In genomic region chr4:42331914-42332368, GRCh38 we compare ENCODE assay signal across 13 cellular contexts.
DNase-seq lines count a peak whose midpoint lies in the region; ATAC-seq and TF ChIP-seq lines count a peak whose summit lies in the region.
"Had no signal": no experiment of that assay in that cellular context is flagged by ENCODE, and none has a peak within 500 bp of the region (broad histone marks: within the 10 kb centered on the region; RNA-seq: fewer than 3 reads in every experiment).

No MANE protein-coding gene starts in this region.

- no peak for TF ChIP-seq CTCF in right atrium auricular region (IDR thresholded peaks at IDR 0.05)

- H3K27me3 Mint-ChIP-seq in activated T-helper 2 cell treated with anti-CD3 and anti-CD28 coated beads, Interferon-gamma antibody, Interleukin-2, Interleukin-4, amounts not matched to agents 10 μg/mL and 5 μg/mL and 100 μg/mL, durations not matched to agents 14 hours and 24 hours and 36 hours (ENCODE audit: low read depth), result no peaks in the 10 kb centered on the region

- intact Hi-C loops in activated T-helper 2 cell treated with anti-CD3 and anti-CD28 coated beads, Interferon-gamma antibody, Interleukin-2, Interleukin-4, amounts not matched to agents 10 μg/mL and 5 μg/mL and 100 μg/mL, durations not matched to agents 14 hours and 24 hours and 36 hours (cut with micrococcal nuclease), result no loop called here

- H3K27ac ChIP-seq in BLaER1 (no peak overlapping the region), right atrium auricular region (peak overlapping the region in 1 of 2 donors; percentile 59)
- H3K27ac ChIP-seq: cardiac muscle cell, stomach had no signal

- DNase-seq in M059J (ENCODE audit: low read depth), result peak; percentile 86
- peak; percentile 69 for DNase-seq in right atrium auricular region (ENCODE audit: low spot score)
- no peak for DNase-seq in activated CD8-positive, alpha-beta memory T cell treated with anti-CD3 and anti-CD28 coated beads, Interleukin-2, amount 50 U/mL, for 4 hours
- DNase-seq in activated T-helper 2 cell treated with anti-CD3 and anti-CD28 coated beads, Interferon-gamma antibody, Interleukin-2, Interleukin-4, amounts not matched to agents 10 μg/mL and 5 μg/mL and 100 μg/mL, durations not matched to agents 14 hours and 24 hours and 36 hours (ENCODE audit: low spot score), result no peak
- no peak for DNase-seq in activated CD8-positive, alpha-beta memory T cell treated with anti-CD3 and anti-CD28 coated beads for 24 hours
- no peak for DNase-seq in ecto neural progenitor cell (ENCODE audit: low spot score)
- DNase-seq: AML-193, HCEC 1CT, NCI-H446 treated with DMSO at 0.1 percent for 48 hours, stomach had no signal

- H3K4me3 Mint-ChIP-seq in activated T-helper 2 cell treated with anti-CD3 and anti-CD28 coated beads, Interferon-gamma antibody, Interleukin-2, Interleukin-4, amounts not matched to agents 10 μg/mL and 5 μg/mL and 100 μg/mL, durations not matched to agents 14 hours and 24 hours and 36 hours (ENCODE audit: low read depth), result no peak overlapping the region

- H3K4me3 ChIP-seq in BLaER1, result no peak overlapping the region; the same call in 1 of the 2 replicates
- H3K4me3 ChIP-seq in right atrium auricular region, result no peak overlapping the region
- H3K4me3 ChIP-seq: cardiac muscle cell, stomach had no signal

- H3K9ac ChIP-seq in BLaER1, result no peak overlapping the region

- no peaks in the 10 kb centered on the region for H3K36me3 Mint-ChIP-seq in activated T-helper 2 cell treated with anti-CD3 and anti-CD28 coated beads, Interferon-gamma antibody, Interleukin-2, Interleukin-4, amounts not matched to agents 10 μg/mL and 5 μg/mL and 100 μg/mL, durations not matched to agents 14 hours and 24 hours and 36 hours (ENCODE audit: low read depth)

- H3K4me1 ChIP-seq in BLaER1 (peaks cover 21% of the 10 kb centered on the region), right atrium auricular region (peaks cover 0 to 3% of the 10 kb centered on the region in 2 donors)
- H3K4me1 ChIP-seq: stomach had no signal

- peak overlapping the region; percentile 71 for H3K4me2 ChIP-seq in BLaER1

- ATAC-seq in GM21528 (IDR thresholded peaks at IDR 0.05; ENCODE audit: low FRiP score, unreplicated experiment), result peak; percentile 69

- H3K9me3 ChIP-seq in BLaER1 (peaks cover 19% of the 10 kb centered on the region), right atrium auricular region (no peaks in the 10 kb centered on the region)
- H3K9me3 ChIP-seq: stomach had no signal

- H3K36me3 ChIP-seq in BLaER1, result no peaks in the 10 kb centered on the region
- H3K36me3 ChIP-seq in right atrium auricular region, result no peaks in the 10 kb centered on the region
- H3K36me3 ChIP-seq: cardiac muscle cell, stomach had no signal

- H3K4me1 Mint-ChIP-seq in activated T-helper 2 cell treated with anti-CD3 and anti-CD28 coated beads, Interferon-gamma antibody, Interleukin-2, Interleukin-4, amounts not matched to agents 10 μg/mL and 5 μg/mL and 100 μg/mL, durations not matched to agents 14 hours and 24 hours and 36 hours (ENCODE audit: low read depth), result no peaks in the 10 kb centered on the region

- H4K20me1 ChIP-seq in BLaER1, result no peaks in the 10 kb centered on the region

- H3K9me3 Mint-ChIP-seq in activated T-helper 2 cell treated with anti-CD3 and anti-CD28 coated beads, Interferon-gamma antibody, Interleukin-2, Interleukin-4, amounts not matched to agents 10 μg/mL and 5 μg/mL and 100 μg/mL, durations not matched to agents 14 hours and 24 hours and 36 hours, result no peaks in the 10 kb centered on the region

- H3K27me3 ChIP-seq in BLaER1, result no peaks in the 10 kb centered on the region
- no peaks in the 10 kb centered on the region for H3K27me3 ChIP-seq in right atrium auricular region
- H3K27me3 ChIP-seq: cardiac muscle cell, stomach had no signal

- H3K27ac Mint-ChIP-seq in activated T-helper 2 cell treated with anti-CD3 and anti-CD28 coated beads, Interferon-gamma antibody, Interleukin-2, Interleukin-4, amounts not matched to agents 10 μg/mL and 5 μg/mL and 100 μg/mL, durations not matched to agents 14 hours and 24 hours and 36 hours, result no peak overlapping the region

Comparison
In these comparisons a context has a peak if more than half of its experiments do, and no peak if none do; other contexts are left out.
1. DNase-seq: peak in M059J (single experiment) and right atrium auricular region (single experiment); none in activated CD8-positive, alpha-beta memory T cell treated with anti-CD3 and anti-CD28 coated beads, Interleukin-2, amount 50 U/mL, for 4 hours (single experiment), activated T-helper 2 cell treated with anti-CD3 and anti-CD28 coated beads, Interferon-gamma antibody, Interleukin-2, Interleukin-4, amounts not matched to agents 10 μg/mL and 5 μg/mL and 100 μg/mL, durations not matched to agents 14 hours and 24 hours and 36 hours (single experiment), activated CD8-positive, alpha-beta memory T cell treated with anti-CD3 and anti-CD28 coated beads for 24 hours (single experiment) and ecto neural progenitor cell (single experiment).